8 cellular contexts compared by ENCODE assay signal in the genomic region with DNA sequence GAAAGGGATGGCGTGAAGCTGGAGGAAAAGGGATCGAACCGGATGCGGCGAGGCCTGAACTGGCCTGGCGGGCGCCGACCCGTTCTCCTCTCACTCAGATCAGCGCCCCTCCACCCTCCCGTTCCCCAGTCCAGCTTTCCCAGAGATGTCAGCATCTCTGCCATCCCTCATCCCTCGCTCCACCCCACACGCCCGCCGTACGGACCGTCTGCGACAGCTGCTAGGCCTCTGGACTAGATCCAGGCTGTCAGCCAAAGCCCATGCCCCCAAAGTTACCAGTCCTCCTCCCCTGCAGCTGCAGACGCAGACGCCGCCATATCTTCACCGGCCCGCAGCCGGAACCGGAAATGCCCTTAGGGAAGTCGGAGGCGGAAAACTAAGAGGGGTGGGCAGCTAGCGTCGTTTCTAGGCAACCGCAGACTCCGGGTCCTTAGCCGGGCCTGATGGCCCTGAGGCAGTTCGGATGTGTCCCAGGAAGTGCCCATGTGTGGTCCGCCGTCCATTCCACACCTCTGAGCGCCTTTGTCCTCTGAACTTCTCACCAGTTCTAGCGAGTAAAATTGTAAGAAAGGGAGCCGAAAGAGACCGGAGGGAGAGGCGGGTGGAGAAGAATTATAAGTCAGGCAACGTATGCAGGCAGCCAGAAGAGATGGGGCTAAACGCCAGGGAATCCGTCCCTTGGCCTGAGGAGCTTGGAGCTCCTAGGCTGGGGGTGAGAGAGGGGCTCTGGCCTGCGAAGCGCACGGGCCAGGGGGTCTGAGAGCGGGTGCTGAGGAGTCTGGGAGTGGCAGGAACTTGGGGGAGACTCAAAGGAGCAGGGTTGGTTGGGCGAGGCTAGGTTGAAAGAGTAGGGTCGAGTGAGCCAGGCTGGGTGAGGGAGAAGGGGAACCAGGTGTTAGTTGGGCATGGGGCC.
DNase-seq lines count a peak whose midpoint lies in the region; ATAC-seq lines count a peak whose summit lies in the region.

A gene with protein sequence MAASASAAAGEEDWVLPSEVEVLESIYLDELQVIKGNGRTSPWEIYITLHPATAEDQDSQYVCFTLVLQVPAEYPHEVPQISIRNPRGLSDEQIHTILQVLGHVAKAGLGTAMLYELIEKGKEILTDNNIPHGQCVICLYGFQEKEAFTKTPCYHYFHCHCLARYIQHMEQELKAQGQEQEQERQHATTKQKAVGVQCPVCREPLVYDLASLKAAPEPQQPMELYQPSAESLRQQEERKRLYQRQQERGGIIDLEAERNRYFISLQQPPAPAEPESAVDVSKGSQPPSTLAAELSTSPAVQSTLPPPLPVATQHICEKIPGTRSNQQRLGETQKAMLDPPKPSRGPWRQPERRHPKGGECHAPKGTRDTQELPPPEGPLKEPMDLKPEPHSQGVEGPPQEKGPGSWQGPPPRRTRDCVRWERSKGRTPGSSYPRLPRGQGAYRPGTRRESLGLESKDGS (minus strand): TSS at position 349 of the 913 bp plus-strand sequence. CDS start 32 bp downstream, at position 317.
A gene with protein sequence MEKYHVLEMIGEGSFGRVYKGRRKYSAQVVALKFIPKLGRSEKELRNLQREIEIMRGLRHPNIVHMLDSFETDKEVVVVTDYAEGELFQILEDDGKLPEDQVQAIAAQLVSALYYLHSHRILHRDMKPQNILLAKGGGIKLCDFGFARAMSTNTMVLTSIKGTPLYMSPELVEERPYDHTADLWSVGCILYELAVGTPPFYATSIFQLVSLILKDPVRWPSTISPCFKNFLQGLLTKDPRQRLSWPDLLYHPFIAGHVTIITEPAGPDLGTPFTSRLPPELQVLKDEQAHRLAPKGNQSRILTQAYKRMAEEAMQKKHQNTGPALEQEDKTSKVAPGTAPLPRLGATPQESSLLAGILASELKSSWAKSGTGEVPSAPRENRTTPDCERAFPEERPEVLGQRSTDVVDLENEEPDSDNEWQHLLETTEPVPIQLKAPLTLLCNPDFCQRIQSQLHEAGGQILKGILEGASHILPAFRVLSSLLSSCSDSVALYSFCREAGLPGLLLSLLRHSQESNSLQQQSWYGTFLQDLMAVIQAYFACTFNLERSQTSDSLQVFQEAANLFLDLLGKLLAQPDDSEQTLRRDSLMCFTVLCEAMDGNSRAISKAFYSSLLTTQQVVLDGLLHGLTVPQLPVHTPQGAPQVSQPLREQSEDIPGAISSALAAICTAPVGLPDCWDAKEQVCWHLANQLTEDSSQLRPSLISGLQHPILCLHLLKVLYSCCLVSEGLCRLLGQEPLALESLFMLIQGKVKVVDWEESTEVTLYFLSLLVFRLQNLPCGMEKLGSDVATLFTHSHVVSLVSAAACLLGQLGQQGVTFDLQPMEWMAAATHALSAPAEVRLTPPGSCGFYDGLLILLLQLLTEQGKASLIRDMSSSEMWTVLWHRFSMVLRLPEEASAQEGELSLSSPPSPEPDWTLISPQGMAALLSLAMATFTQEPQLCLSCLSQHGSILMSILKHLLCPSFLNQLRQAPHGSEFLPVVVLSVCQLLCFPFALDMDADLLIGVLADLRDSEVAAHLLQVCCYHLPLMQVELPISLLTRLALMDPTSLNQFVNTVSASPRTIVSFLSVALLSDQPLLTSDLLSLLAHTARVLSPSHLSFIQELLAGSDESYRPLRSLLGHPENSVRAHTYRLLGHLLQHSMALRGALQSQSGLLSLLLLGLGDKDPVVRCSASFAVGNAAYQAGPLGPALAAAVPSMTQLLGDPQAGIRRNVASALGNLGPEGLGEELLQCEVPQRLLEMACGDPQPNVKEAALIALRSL (N-terminal part only) (plus strand): TSS at position 433 of the 913 bp plus-strand sequence. CDS start 744 bp downstream, outside the sequence.

- DNase-seq in AG08396 (ENCODE audit: low spot score) (peak; percentile 94), NCI-H345 (lab: John Stamatoyannopoulos, UW) (peak; percentile 90), caudate nucleus (lab: John Stamatoyannopoulos, UW) (peak in 60 of 61 donors; percentile 37 to 95 (median 84)), inferior parietal cortex (ENCODE audit: extremely low spot score) (peak; percentile 91)
- DNase-seq in activated CD4-positive, CD25-positive, alpha-beta regulatory T cell (lab: John Stamatoyannopoulos, UW) = peak; percentile 55 to 67 (median 65)
- peak; percentile 72 to 77 for DNase-seq in stimulated activated CD4-positive, alpha-beta T cell treated with anti-CD3 and anti-CD28 coated beads, Interleukin-12 subunit alpha, Interleukin-12 subunit beta, amount 100 ng/mL, for 24 hours (ENCODE audit: low read depth in 2 of 2)

- ATAC-seq in GM18909 (IDR thresholded peaks at IDR 0.05; ENCODE audit: poor library complexity, unreplicated experiment) (peak; percentile 98), HG03159 (IDR thresholded peaks at IDR 0.05; ENCODE audit: unreplicated experiment) (peak; percentile 97)

- peak within 1 kb of the TSS; percentile 92 for H3K27ac ChIP-seq in caudate nucleus (ENCODE audit: low read depth, low read length)

Comparison
In these comparisons a context has a peak if more than half of its experiments do, and no peak if none do; other contexts are left out.
1. Peak in every context shown above with its lines: DNase-seq, ATAC-seq and H3K27ac ChIP-seq.